8 cellular contexts compared by ENCODE assay signal in genomic region chr3:71542548-71543370, GRCh38. TPM values are rescaled to one million over a fixed set of nuclear protein-coding genes. Genes with fewer than 3 reads are reported as not detected.
DNase-seq lines count a peak whose midpoint lies in the region; ATAC-seq and TF ChIP-seq lines count a peak whose summit lies in the region.

No MANE protein-coding gene starts in this region.

- peak; percentile 67 for ATAC-seq in GM23338

- H3K36me3 ChIP-seq in GM23338 (ENCODE audit: insufficient read depth) (no peaks in the 10 kb centered on the region), brain microvascular endothelial cell (replicated peaks) (no peaks in the 10 kb centered on the region)

- no peaks in the 10 kb centered on the region for H4K20me1 ChIP-seq in GM23338 (replicated peaks; ENCODE audit: insufficient read depth)

- H3K4me1 Mint-ChIP-seq in GM23338, result peaks cover 17% of the 10 kb centered on the region

- H3K4me3 Mint-ChIP-seq in GM23338, result no peak overlapping the region; the same call in 2 of the 3 replicates

- H3K4me2 ChIP-seq in GM23338, result no peak overlapping the region

- no peaks in the 10 kb centered on the region for H3K9me2 ChIP-seq in GM23338 (ENCODE audit: insufficient read depth)

- H3K27ac Mint-ChIP-seq in GM23338, result no peak overlapping the region

- no peak overlapping the region for H2AFZ ChIP-seq in GM23338

- H3K27me3 ChIP-seq in GM23338 (ENCODE audit: insufficient read depth), result no peaks in the 10 kb centered on the region
- no peaks in the 10 kb centered on the region for H3K27me3 ChIP-seq in brain microvascular endothelial cell (replicated peaks)

- DNase-seq in CMK (ENCODE audit: low read depth) (peak; percentile 12), GM23338 (ENCODE audit: low spot score) (peak; percentile 18), NCI-H2171 (lab: John Stamatoyannopoulos, UW) (peak; percentile 35), brain microvascular endothelial cell (peak; percentile 93), iris pigment epithelial cell (ENCODE audit: low read depth) (peak; percentile 91), stromal cell of bone marrow (ENCODE audit: low read depth) (peak; percentile 89), COR-L47 (lab: John Stamatoyannopoulos, UW) (no peak), NCI-H1417 treated with DMSO at 0.1 percent for 48 hours (lab: John Stamatoyannopoulos, UW) (no peak)

- H3K36me3 Mint-ChIP-seq in GM23338 (ENCODE audit: low read depth), result no peaks in the 10 kb centered on the region

- H3K79me2 ChIP-seq in GM23338 (replicated peaks; ENCODE audit: insufficient read depth), result no peaks in the 10 kb centered on the region

- H3F3A ChIP-seq in GM23338 (replicated peaks; ENCODE audit: low read depth), result no peaks in the 10 kb centered on the region

- TF ChIP-seq CTCF in GM23338 (conservative IDR thresholded peaks at IDR 0.05; ENCODE audit: low read depth in 2 of 2) (no peak), brain microvascular endothelial cell (IDR thresholded peaks at IDR 0.05; ENCODE audit: low read depth, low read length, missing control alignments) (peak; percentile 1)

- peaks cover 26% of the 10 kb centered on the region for H3K4me1 ChIP-seq in GM23338 (ENCODE audit: insufficient read depth)

- no peak overlapping the region for H3K27ac ChIP-seq in GM23338 (ENCODE audit: low read depth)
- H3K27ac ChIP-seq in brain microvascular endothelial cell, result peak overlapping the region; percentile 51

- H3K9me3 Mint-ChIP-seq in GM23338, result no peaks in the 10 kb centered on the region

- H3K27me3 Mint-ChIP-seq in GM23338 (ENCODE audit: insufficient read depth, low read depth, poor library complexity), result peaks cover 3% of the 10 kb centered on the region

- H3K4me3 ChIP-seq in GM23338, result no peak overlapping the region
- H3K4me3 ChIP-seq in brain microvascular endothelial cell (ENCODE audit: low read depth, low read length), result peak overlapping the region; percentile 6

- in situ Hi-C loops in brain microvascular endothelial cell (cut with HindIII; ENCODE audit: low pct_ligation_motif_present, low sequenced_read_pairs), result no loop called here

TF ChIP-seq in GM23338, 12 proteins besides CTCF, POLR2A, EP300 and RAD21:
- TF ChIP-seq EZH2 (IDR thresholded peaks at IDR 0.05; ENCODE audit: low read depth, unreplicated experiment) (no peak), ETS1 (IDR thresholded peaks at IDR 0.05) (no peak), JUNB (IDR thresholded peaks at IDR 0.05; ENCODE audit: unreplicated experiment) (no peak), EZH2phosphoT487 (IDR thresholded peaks at IDR 0.05; ENCODE audit: unreplicated experiment) (no peak), REST (IDR thresholded peaks at IDR 0.05; ENCODE audit: unreplicated experiment) (no peak), STAT1 (IDR thresholded peaks at IDR 0.05; ENCODE audit: unreplicated experiment) (no peak), NANOG (IDR thresholded peaks at IDR 0.05; ENCODE audit: borderline replicate concordance) (no peak), ZNF462 (CRISPR knock-in tag; IDR thresholded peaks at IDR 0.05) (no peak), POLR2AphosphoS5 (IDR thresholded peaks at IDR 0.05; ENCODE audit: low read depth) (no peak), ZNF114 (CRISPR knock-in tag; IDR thresholded peaks at IDR 0.05) (no peak), ZNF331 (CRISPR knock-in tag; IDR thresholded peaks at IDR 0.05; ENCODE audit: low read depth) (no peak), CREB1 (CRISPR knock-in tag; IDR thresholded peaks at IDR 0.05; ENCODE audit: low read depth) (no peak)

RNA-seq across cellular contexts. Expression of gene FOXP1, which starts 40.8 kb away (rescaled TPM):
- total RNA-seq in GM23338 (2014; rRNA removed; shearing (Covaris generic)), result 27.0 and 32.9 TPM in 2 replicates
- polyA plus RNA-seq in GM23338 (2016; fragmentation: Nextera tagmentation; extraction: Ambion mirVana), result 31.0 and 35.5 TPM in 2 replicates

Comparison
In these comparisons a context has a peak if more than half of its experiments do, and no peak if none do; other contexts are left out.
1. DNase-seq: peak in CMK (single experiment), GM23338 (single experiment), NCI-H2171 (single experiment), brain microvascular endothelial cell (single experiment), iris pigment epithelial cell (single experiment) and stromal cell of bone marrow (single experiment); none in COR-L47 (single experiment) and NCI-H1417 treated with DMSO at 0.1 percent for 48 hours (single experiment).